Comparison of ENCODE assay signal across 18 cellular contexts in genomic region chr9:95133351-95133724, GRCh38.
DNase-seq lines count a peak whose midpoint lies in the region; ATAC-seq, FAIRE-seq and TF ChIP-seq lines count a peak whose summit lies in the region.
"Had no signal": no experiment of that assay in that cellular context is flagged by ENCODE, and none has a peak within 500 bp of the region (broad histone marks: within the 10 kb centered on the region; RNA-seq: fewer than 3 reads in every experiment).

No MANE protein-coding gene starts in this region.

- H3K18ac ChIP-seq in IMR-90 (ENCODE audit: low read depth, low read length): no peak overlapping the region

- no peak overlapping the region for H3K4ac ChIP-seq in IMR-90 (ENCODE audit: low read depth, low read length)

- H3K27ac Mint-ChIP-seq in astrocyte (ENCODE audit: unreplicated experiment) (peak overlapping the region; percentile 1), mesothelial cell of epicardium (peak overlapping the region; percentile 79)
- H3K27ac Mint-ChIP-seq: IgD-negative memory B cell had no signal

- 0 out of 2 replicates have a peak, but pooled peaks have one; percentile 28 for ATAC-seq in IMR-90 (ENCODE audit: low read depth)

- H3K9me3 Mint-ChIP-seq in astrocyte (ENCODE audit: unreplicated experiment): no peaks in the 10 kb centered on the region
- no peaks in the 10 kb centered on the region for H3K9me3 Mint-ChIP-seq in mesothelial cell of epicardium
- H3K9me3 Mint-ChIP-seq: IgD-negative memory B cell had no signal

- H3K9ac ChIP-seq in IMR-90 (ENCODE audit: low read depth, low read length) (no peak overlapping the region), astrocyte (ENCODE audit: low read length) (no peak overlapping the region)

- H3K9me1 ChIP-seq in IMR-90 (ENCODE audit: insufficient read depth, low read length): no peaks in the 10 kb centered on the region; the same call in 1 of the 2 replicates

- H3K4me1 ChIP-seq in IMR-90 (ENCODE audit: control insufficient read depth, insufficient read depth, low read length) (peaks cover 2% of the 10 kb centered on the region; the same call in 1 of the 2 replicates), astrocyte (ENCODE audit: insufficient read depth, low read length) (no peaks in the 10 kb centered on the region), transverse colon (peaks cover 0 to 43% (median 15%) of the 10 kb centered on the region in 4 donors)
- H3K4me1 ChIP-seq: HAP-1 had no signal

- H3K4me3 Mint-ChIP-seq in astrocyte (ENCODE audit: unreplicated experiment): no peak overlapping the region
- H3K4me3 Mint-ChIP-seq in mesothelial cell of epicardium: no peak overlapping the region
- H3K4me3 Mint-ChIP-seq: IgD-negative memory B cell had no signal

- H3K79me1 ChIP-seq in IMR-90 (ENCODE audit: low read depth in 1 of 2, low read length in 2 of 2): no peaks in the 10 kb centered on the region

- BruUV-seq in IMR-90 (replicated peaks; lab: Mats Ljungman, UMichigan): no TSS peak

- in situ Hi-C loops in IMR-90 (cut with MboI; ENCODE audit: low sequenced_read_pairs): no loop called here
- in situ Hi-C loops in transverse colon (cut with MboI; ENCODE audit: low pct_ligation_motif_present in 1 of 4, low pct_unique_long_range_greater_than_20kb in 1 of 4, low sequenced_read_pairs in 3 of 4): loop anchor here in 2 of 4 donors (10.0 kb wide), 2 partner anchors 349 to 449 kb away; no protein-coding TSS in a partner anchor

- H3K27me3 Mint-ChIP-seq in astrocyte (ENCODE audit: low read depth, unreplicated experiment): peaks cover 2% of the 10 kb centered on the region
- H3K27me3 Mint-ChIP-seq in mesothelial cell of epicardium (ENCODE audit: low read depth): no peaks in the 10 kb centered on the region
- H3K27me3 Mint-ChIP-seq: IgD-negative memory B cell had no signal

- no peak for TF ChIP-seq POLR2A in IMR-90 (IDR thresholded peaks at IDR 0.05; ENCODE audit: low read depth, low read length)
- no peak for TF ChIP-seq POLR2A in transverse colon (IDR thresholded peaks at IDR 0.05)

- H3K36me3 Mint-ChIP-seq in astrocyte (ENCODE audit: low read depth, unreplicated experiment) (peaks cover 3% of the 10 kb centered on the region), mesothelial cell of epicardium (peaks cover 3% of the 10 kb centered on the region)

- H3K4me2 ChIP-seq in IMR-90 (ENCODE audit: low read depth, low read length): no peak overlapping the region
- H3K4me2 ChIP-seq in astrocyte (ENCODE audit: low read length): no peak overlapping the region

- H3K27ac ChIP-seq in IMR-90 (ENCODE audit: insufficient read depth, low read length) (no peak overlapping the region), astrocyte (ENCODE audit: low read depth, low read length) (no peak overlapping the region), transverse colon (peak overlapping the region; percentile 6 to 69 (median 55))
- H3K27ac ChIP-seq: C4-2B, HL-60, SK-N-MC had no signal

- no peaks in the 10 kb centered on the region for H4K20me1 ChIP-seq in IMR-90 (ENCODE audit: insufficient read depth, low read length)
- H4K20me1 ChIP-seq in astrocyte (ENCODE audit: insufficient read depth, low read length): no peaks in the 10 kb centered on the region

- no peak overlapping the region for H2AK5ac ChIP-seq in IMR-90 (ENCODE audit: low read depth, low read length)

- H3K36me3 ChIP-seq in IMR-90 (ENCODE audit: control insufficient read depth, insufficient read depth, low read length): no peaks in the 10 kb centered on the region
- H3K36me3 ChIP-seq in astrocyte (ENCODE audit: insufficient read depth, low read length): no peaks in the 10 kb centered on the region
- H3K36me3 ChIP-seq in transverse colon: no peaks in the 10 kb centered on the region
- H3K36me3 ChIP-seq: HAP-1 had no signal

- H2BK20ac ChIP-seq in IMR-90 (ENCODE audit: low read depth, low read length): no peak overlapping the region

- CTCF ChIA-PET in IMR-90 (lab: Yijun Ruan, JAX): no interaction called here

- H2BK5ac ChIP-seq in IMR-90 (ENCODE audit: low read depth, low read length, poor library complexity, severe bottlenecking): no peak overlapping the region

- H2AK9ac ChIP-seq in IMR-90 (replicated peaks; ENCODE audit: low read depth, low read length, poor library complexity): no peak overlapping the region

- no peak overlapping the region for H4K91ac ChIP-seq in IMR-90 (ENCODE audit: insufficient read depth, low read depth, low read length)

- H2BK15ac ChIP-seq in IMR-90 (ENCODE audit: low read depth, low read length): no peak overlapping the region

- H3K79me2 ChIP-seq in astrocyte (ENCODE audit: insufficient read depth, low read length): no peaks in the 10 kb centered on the region

- no peak overlapping the region for H4K8ac ChIP-seq in IMR-90 (ENCODE audit: low read depth in 2 of 2, low read length in 2 of 2)

- H3K4me3 ChIP-seq in IMR-90 (ENCODE audit: insufficient read depth, low read depth, low read length) (no peak overlapping the region), astrocyte (ENCODE audit: insufficient read depth, low read depth, low read length) (no peak overlapping the region), transverse colon (no peak overlapping the region)
- H3K4me3 ChIP-seq: HAP-1, SK-N-MC had no signal

- H3K4me1 Mint-ChIP-seq in astrocyte (ENCODE audit: low read depth, unreplicated experiment) (peaks cover 18% of the 10 kb centered on the region), mesothelial cell of epicardium (peaks cover 43% of the 10 kb centered on the region)
- H3K4me1 Mint-ChIP-seq: IgD-negative memory B cell had no signal

- no peak overlapping the region for H4K5ac ChIP-seq in IMR-90 (ENCODE audit: low read depth, low read length)

- no peak overlapping the region for H3K23ac ChIP-seq in IMR-90 (ENCODE audit: low read depth, low read length)

- POLR2A ChIA-PET in IMR-90 (lab: Charles Lee; ENCODE audit: unreplicated experiment): no interaction called here

- no peak for TF ChIP-seq RAD21 in IMR-90 (IDR thresholded peaks at IDR 0.05; ENCODE audit: low read length)

- H3K14ac ChIP-seq in IMR-90 (replicated peaks; ENCODE audit: low read depth, low read length): no peak overlapping the region

- no peaks in the 10 kb centered on the region for H3K27me3 ChIP-seq in IMR-90 (ENCODE audit: control insufficient read depth, insufficient read depth, low read length)
- H3K27me3 ChIP-seq in astrocyte (ENCODE audit: insufficient read depth, low read length): no peaks in the 10 kb centered on the region
- no peaks in the 10 kb centered on the region for H3K27me3 ChIP-seq in transverse colon

- H2AFZ ChIP-seq in IMR-90 (replicated peaks; ENCODE audit: low read length, poor library complexity): no peak overlapping the region
- H2AFZ ChIP-seq in astrocyte (ENCODE audit: low read depth, low read length): no peak overlapping the region

- dilution Hi-C loops in IMR-90 (cut with HindIII; ENCODE audit: low sequenced_read_pairs, unreplicated experiment): no loop called here

- intact Hi-C loops in IMR-90 (cut with micrococcal nuclease): loop anchor here (5.0 kb wide), 1 partner anchor 1084 kb away; no protein-coding TSS in a partner anchor
- intact Hi-C loops in transverse colon (cut with DNase I; ENCODE audit: low total_unique reads): loop anchor here (5.0 kb wide), 1 partner anchor 451 kb away; no protein-coding TSS in a partner anchor

- H3K9me3 ChIP-seq in IMR-90 (ENCODE audit: control insufficient read depth, insufficient read depth, low read length) (no peaks in the 10 kb centered on the region), astrocyte (ENCODE audit: insufficient read depth, low read depth, low read length) (no peaks in the 10 kb centered on the region), transverse colon (no peaks in the 10 kb centered on the region)
- H3K9me3 ChIP-seq: HAP-1 had no signal

- no peak overlapping the region for H3K56ac ChIP-seq in IMR-90 (ENCODE audit: extremely low read depth, insufficient read depth, low read length)

- no peak overlapping the region for H2BK120ac ChIP-seq in IMR-90 (ENCODE audit: low read depth, low read length)

- 39% methylated on average over 2 of the region's 4 CpGs; no CpG with 5 or more reads in 1 of the 2 experiments for WGBS in IMR-90 (ENCODE audit: extremely low coverage in 2 of 2, insufficient read length in 1 of 2), 2 experiments
- 75 to 91% methylated on average over 4 of the region's 4 CpGs for WGBS in transverse colon (ENCODE audit: low coverage in 1 of 2), 2 donors

- no peak for TF ChIP-seq CTCF in IMR-90 (conservative IDR thresholded peaks at IDR 0.05; ENCODE audit: low read depth, low read length)
- no peak for TF ChIP-seq CTCF in astrocyte (IDR thresholded peaks at IDR 0.05; ENCODE audit: insufficient read depth, low read depth, low read length)
- no peak for TF ChIP-seq CTCF in mesothelial cell of epicardium (IDR thresholded peaks at IDR 0.05; ENCODE audit: unreplicated experiment)
- no peak for TF ChIP-seq CTCF in transverse colon (IDR thresholded peaks at IDR 0.05)

- no peak for TF ChIP-seq EP300 in transverse colon (IDR thresholded peaks at IDR 0.05; ENCODE audit: low read depth)

- FAIRE-seq in astrocyte (lab: Jason Lieb, UNC): no peak

- DNase-seq in IMR-90 (peak; percentile 36), astrocyte (ENCODE audit: low read depth) (no peak), mesothelial cell of epicardium (ENCODE audit: low spot score in 2 of 2, unreplicated experiment in 2 of 2) (no peak), transverse colon (no peak), SIG-M5 treated with dmso at 0.1 percent for 504 hours (lab: John Stamatoyannopoulos, UW; ENCODE audit: unreplicated experiment) (no peak)
- DNase-seq in activated CD8-positive, alpha-beta memory T cell treated with anti-CD3 and anti-CD28 coated beads, Interleukin-2, amount 50 U/mL, for 4 hours: no peak
- DNase-seq in stimulated activated CD8-positive, alpha-beta memory T cell treated with anti-CD3 and anti-CD28 coated beads, Interleukin-4, amount 100 ng/mL, for 48 hours: no peak
- DNase-seq: ACHN, DND-41, Karpas-422, NCI-H146, OCI-M1, Right ventricle myocardium superior had no signal

TF ChIP-seq in IMR-90, 13 proteins besides CTCF, POLR2A, EP300 and RAD21 (continues in another document):
- TF ChIP-seq MAFK (IDR thresholded peaks at IDR 0.05; ENCODE audit: low read depth, low read length): no peak
- TF ChIP-seq BHLHE40 (IDR thresholded peaks at IDR 0.05; ENCODE audit: low read depth, low read length): no peak
- no peak for TF ChIP-seq USF2 (IDR thresholded peaks at IDR 0.05; ENCODE audit: low read depth, low read length)
- no peak for TF ChIP-seq CHD1 (IDR thresholded peaks at IDR 0.05; ENCODE audit: low read depth, low read length)

Comparison
In these comparisons a context has a peak if more than half of its experiments do, and no peak if none do; other contexts are left out.
1. H3K27ac ChIP-seq: peak in transverse colon (4 of 4); none in IMR-90 (single experiment) and astrocyte (single experiment).